In the genomic region with DNA sequence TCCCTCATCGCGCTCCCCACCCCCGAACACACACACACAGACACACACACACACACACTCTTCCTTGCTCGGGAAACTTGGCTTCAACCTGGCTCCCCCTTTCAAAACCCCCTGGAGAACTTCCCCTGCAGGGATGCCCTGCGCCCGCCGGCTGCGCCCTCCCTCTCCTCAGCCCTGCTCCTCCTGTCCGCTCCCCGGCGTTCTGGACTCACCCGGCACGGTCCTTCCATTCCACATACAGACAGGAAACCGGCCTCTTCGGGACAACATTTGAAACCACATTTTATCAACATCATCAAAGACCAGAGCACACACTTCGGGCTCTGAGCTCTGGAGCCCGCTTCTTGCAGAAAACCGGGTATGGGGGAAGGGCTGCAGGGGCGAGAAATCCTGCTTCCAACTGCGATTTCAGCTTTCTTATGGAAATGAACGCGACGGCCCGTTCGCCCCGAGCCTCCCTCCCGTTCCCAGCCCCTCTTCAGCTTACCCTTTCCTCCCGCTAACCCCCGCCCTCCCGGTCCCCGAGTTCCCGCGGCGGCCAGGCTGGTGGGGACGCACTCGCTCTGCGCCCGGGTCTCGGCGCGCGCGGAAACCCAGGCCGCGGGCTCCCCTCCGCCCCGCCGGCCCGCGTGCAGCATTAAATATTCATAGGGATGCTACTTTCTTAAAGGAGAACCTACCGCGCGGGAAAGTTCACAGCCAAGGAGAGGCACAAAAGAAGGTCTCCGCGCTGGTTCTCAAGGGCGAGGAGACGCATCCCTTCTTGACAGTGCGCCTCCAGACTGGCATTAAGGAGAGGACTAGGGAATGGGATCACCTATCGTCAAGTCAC, we compare ENCODE assay signal across 1 cellular context.
A peak's percentile ranks its signal among the peaks of the same experiment; 100 is the strongest.
TF ChIP-seq lines count a peak whose summit lies in the region.

No MANE protein-coding gene starts in this region.

TF ChIP-seq in WTC11, 78 proteins besides CTCF, POLR2A, EP300 and RAD21 (continued from another document):
- TF ChIP-seq PRDM15 (CRISPR knock-in tag; IDR thresholded peaks at IDR 0.05) (peak; percentile 88), ZNF219 (CRISPR knock-in tag; IDR thresholded peaks at IDR 0.05; ENCODE audit: borderline replicate concordance) (no peak), NFYB (CRISPR knock-in tag; conservative IDR thresholded peaks at IDR 0.05; ENCODE audit: low read depth) (no peak), SP1 (CRISPR knock-in tag; conservative IDR thresholded peaks at IDR 0.05) (no peak)
